ENCODE assay signal across 1 cellular context in genomic region chr7:134535919-134536299, GRCh38.
TF ChIP-seq lines count a peak whose summit lies in the region.

No MANE protein-coding gene starts in this region.

TF ChIP-seq in A549, 52 proteins besides CTCF, POLR2A, EP300 and RAD21:
- TF ChIP-seq RFX5 (IDR thresholded peaks at IDR 0.05) (no peak), JUN (IDR thresholded peaks at IDR 0.05) (peak in 1 of 2 experiments; percentile 59; a peak in 1 of 5 replicates), BHLHE40 (IDR thresholded peaks at IDR 0.05; ENCODE audit: low read depth, low read length) (no peak), CBX8 (IDR thresholded peaks at IDR 0.05) (no peak), TFCP2L1 (CRISPR knock-in tag; IDR thresholded peaks at IDR 0.05) (peak; percentile 47; the same call in 1 of the 2 replicates), FOXS1 (CRISPR knock-in tag; IDR thresholded peaks at IDR 0.05) (no peak), SMC3 (IDR thresholded peaks at IDR 0.05) (no peak), KDM5A (IDR thresholded peaks at IDR 0.05) (no peak), HOXA7 (CRISPR knock-in tag; IDR thresholded peaks at IDR 0.05) (peak; percentile 86), EHMT2 (IDR thresholded peaks at IDR 0.05; ENCODE audit: low read depth) (no peak), HOXB5 (CRISPR knock-in tag; IDR thresholded peaks at IDR 0.05) (no peak), GATA3 (IDR thresholded peaks at IDR 0.05; ENCODE audit: borderline replicate concordance) (0 out of 2 replicates have a peak, but pooled peaks have one; percentile 5), FOSB (CRISPR knock-in tag; IDR thresholded peaks at IDR 0.05) (peak; percentile 82; the same call in 1 of the 2 replicates), PHF8 (IDR thresholded peaks at IDR 0.05; ENCODE audit: borderline replicate concordance, low read depth) (no peak), ZC3H11A (IDR thresholded peaks at IDR 0.05) (no peak), MYC (IDR thresholded peaks at IDR 0.05; ENCODE audit: borderline replicate concordance, low read length) (no peak), CHD2 (IDR thresholded peaks at IDR 0.05; ENCODE audit: low read length, partially characterized antibody) (no peak), ATOH8 (CRISPR knock-in tag; IDR thresholded peaks at IDR 0.05; ENCODE audit: low read depth) (0 out of 2 replicates have a peak, but pooled peaks have one; percentile 26)
- TF ChIP-seq, protein P1, sequence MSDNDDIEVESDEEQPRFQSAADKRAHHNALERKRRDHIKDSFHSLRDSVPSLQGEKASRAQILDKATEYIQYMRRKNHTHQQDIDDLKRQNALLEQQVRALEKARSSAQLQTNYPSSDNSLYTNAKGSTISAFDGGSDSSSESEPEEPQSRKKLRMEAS (IDR thresholded peaks at IDR 0.05) = no peak
- TF ChIP-seq, protein P2, sequence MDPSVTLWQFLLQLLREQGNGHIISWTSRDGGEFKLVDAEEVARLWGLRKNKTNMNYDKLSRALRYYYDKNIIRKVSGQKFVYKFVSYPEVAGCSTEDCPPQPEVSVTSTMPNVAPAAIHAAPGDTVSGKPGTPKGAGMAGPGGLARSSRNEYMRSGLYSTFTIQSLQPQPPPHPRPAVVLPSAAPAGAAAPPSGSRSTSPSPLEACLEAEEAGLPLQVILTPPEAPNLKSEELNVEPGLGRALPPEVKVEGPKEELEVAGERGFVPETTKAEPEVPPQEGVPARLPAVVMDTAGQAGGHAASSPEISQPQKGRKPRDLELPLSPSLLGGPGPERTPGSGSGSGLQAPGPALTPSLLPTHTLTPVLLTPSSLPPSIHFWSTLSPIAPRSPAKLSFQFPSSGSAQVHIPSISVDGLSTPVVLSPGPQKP (IDR thresholded peaks at IDR 0.05; ENCODE audit: low read depth, low read length) = no peak
TF ChIP-seq in A549: peak in this region for 6.
